ENCODE assay signal across 10 cellular contexts in the genomic region with DNA sequence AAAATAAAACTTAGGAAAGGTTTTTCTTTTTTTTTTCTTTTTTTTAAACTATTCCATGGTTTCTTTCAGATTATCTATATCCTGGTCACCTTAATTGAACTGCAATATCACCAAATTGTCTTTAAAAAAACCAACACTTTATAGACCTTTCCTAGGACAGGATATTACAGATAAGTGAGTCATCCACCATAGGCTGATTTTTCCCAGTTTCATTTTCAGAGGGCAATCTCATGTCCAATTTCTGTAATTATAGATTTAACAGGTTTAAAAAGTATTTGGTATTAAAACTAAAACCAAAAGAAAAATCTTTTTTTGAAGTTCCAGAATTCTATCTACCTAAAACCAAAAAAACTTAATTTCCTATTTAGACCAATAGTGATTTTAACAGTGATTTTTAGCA. TPM values are rescaled to one million over a fixed set of nuclear protein-coding genes. Genes with fewer than 3 reads are reported as not detected.
A peak's percentile ranks its signal among the peaks of the same experiment; 100 is the strongest.
DNase-seq lines count a peak whose midpoint lies in the region; ATAC-seq and TF ChIP-seq lines count a peak whose summit lies in the region.
"Had no signal": no experiment of that assay in that cellular context is flagged by ENCODE, and none has a peak within 500 bp of the region (broad histone marks: within the 10 kb centered on the region; RNA-seq: fewer than 3 reads in every experiment).

No MANE protein-coding gene starts in this region.

- H3K9ac ChIP-seq in skeletal muscle satellite cell (ENCODE audit: low read depth, low read length) = peak overlapping the region; percentile 38

- H3K36me3 ChIP-seq in SJSA1 (peaks cover 83% of the 10 kb centered on the region), skeletal muscle satellite cell (ENCODE audit: insufficient read depth, low read length) (peaks cover 39% of the 10 kb centered on the region)

- ATAC-seq in GM21529 (IDR thresholded peaks at IDR 0.05; ENCODE audit: unreplicated experiment) = no peak

- no peak for TF ChIP-seq CTCF in fibroblast of pulmonary artery (IDR thresholded peaks at IDR 0.05; ENCODE audit: low read length, missing control alignments)

- H3K4me1 ChIP-seq in SJSA1 (replicated peaks) (peaks cover 10% of the 10 kb centered on the region; the same call in 1 of the 2 replicates), skeletal muscle satellite cell (ENCODE audit: control insufficient read depth, insufficient read depth, low read length) (peaks cover 9% of the 10 kb centered on the region)

- peak overlapping the region; percentile 28; the same call in 1 of the 2 replicates for H3K27ac ChIP-seq in SJSA1

- H3K9me3 ChIP-seq in SJSA1 (replicated peaks) (no peaks in the 10 kb centered on the region), skeletal muscle satellite cell (replicated peaks; ENCODE audit: low read length) (no peaks in the 10 kb centered on the region)

- H3K27me3 ChIP-seq in SJSA1 (replicated peaks) = no peaks in the 10 kb centered on the region
- no peaks in the 10 kb centered on the region for H3K27me3 ChIP-seq in skeletal muscle satellite cell (ENCODE audit: control insufficient read depth, insufficient read depth, low read length)

- H3K4me2 ChIP-seq in skeletal muscle satellite cell (ENCODE audit: low read length) = peak overlapping the region; percentile 57

- DNase-seq in HCEC 1CT = peak; percentile 71
- DNase-seq in SJSA1 (ENCODE audit: low read depth in 1 of 2, low spot score in 2 of 2) = no peak
- peak; percentile 39 for DNase-seq in fibroblast of pulmonary artery (ENCODE audit: low read depth)
- no peak for DNase-seq in hippocampal formation (lab: John Stamatoyannopoulos, UW)
- DNase-seq in pons (ENCODE audit: low spot score) = no peak
- DNase-seq: GOT3, NCI-H2029, NCI-H69 had no signal

- H3K4me3 ChIP-seq in SJSA1 (no peak overlapping the region), fibroblast of pulmonary artery (replicated peaks; ENCODE audit: low read depth, low read length) (peak overlapping the region; percentile 12), skeletal muscle satellite cell (ENCODE audit: low read length) (no peak overlapping the region)

RNA-seq across cellular contexts. Expression of a gene that starts 13.2 kb away (rescaled TPM):
- total RNA-seq in SJSA1 (2014; rRNA removed; shearing (Covaris generic)) = 64.1 and 94.7 TPM in 2 replicates
- 39.5 and 67.4 TPM in 2 replicates for total RNA-seq in skeletal muscle satellite cell (2012; rRNA removed)

RNA-seq across cellular contexts. Expression of a gene that starts 35.4 kb away (rescaled TPM):
- 1.4 and 5.0 TPM in 2 replicates for total RNA-seq in SJSA1 (2014; rRNA removed; shearing (Covaris generic))
- 2.0 and 2.8 TPM in 2 replicates for total RNA-seq in skeletal muscle satellite cell (2012; rRNA removed)

Comparison
In these comparisons a context has a peak if more than half of its experiments do, and no peak if none do; other contexts are left out.
1. DNase-seq: peak in HCEC 1CT (single experiment) and fibroblast of pulmonary artery (single experiment); none in SJSA1 (0 of 2), hippocampal formation (0 of 2) and pons (single experiment).